Comparison of ENCODE assay signal across 8 cellular contexts in genomic region chr17:73591278-73592078, GRCh38. TPM values are rescaled to one million over a fixed set of nuclear protein-coding genes. Genes with fewer than 3 reads are reported as not detected.
DNase-seq lines count a peak whose midpoint lies in the region; ATAC-seq, FAIRE-seq and TF ChIP-seq lines count a peak whose summit lies in the region.

No MANE protein-coding gene starts in this region.

- intact Hi-C loops in activated CD8-positive, alpha-beta T cell treated with anti-CD3 and anti-CD28 coated beads for 36 hours (cut with micrococcal nuclease) = no loop called here

- no peaks in the 10 kb centered on the region for H3K27me3 Mint-ChIP-seq in activated CD8-positive, alpha-beta T cell treated with anti-CD3 and anti-CD28 coated beads for 36 hours

- POLR2A ChIA-PET in activated CD8-positive, alpha-beta T cell treated with anti-CD3 and anti-CD28 coated beads for 36 hours (lab: Charles Lee) = interaction anchor here (1.3 to 1.9 kb wide), 3 partner anchors 12 to 13 kb away, joined by 3 to 7 read pairs (median 5); no protein-coding TSS in a partner anchor

- peak overlapping the region; percentile 52 for H3K4me3 Mint-ChIP-seq in activated CD8-positive, alpha-beta T cell treated with anti-CD3 and anti-CD28 coated beads for 36 hours

- peak overlapping the region; percentile 92 for H3K27ac Mint-ChIP-seq in activated CD8-positive, alpha-beta T cell treated with anti-CD3 and anti-CD28 coated beads for 36 hours

- peak; percentile 79 for ATAC-seq in GM19463 (IDR thresholded peaks at IDR 0.05; ENCODE audit: unreplicated experiment)
- ATAC-seq in HG03354 (IDR thresholded peaks at IDR 0.05; ENCODE audit: poor library complexity, severe bottlenecking, unreplicated experiment) = peak; percentile 67
- peak; percentile 62 for ATAC-seq in activated CD8-positive, alpha-beta T cell treated with anti-CD3 and anti-CD28 coated beads for 36 hours
- ATAC-seq in HG03280 (IDR thresholded peaks at IDR 0.05; ENCODE audit: unreplicated experiment) = no peak

- no peak for FAIRE-seq in D721Med (lab: Jason Lieb, UNC)

- DNase-seq in activated CD8-positive, alpha-beta T cell treated with anti-CD3 and anti-CD28 coated beads for 36 hours = peak; percentile 80
- peak in 2 of 3 donors; percentile 17 to 27 for DNase-seq in stimulated activated CD4-positive, alpha-beta T cell treated with anti-CD3 and anti-CD28 coated beads, TNF-alpha, amount 100 ng/mL, for 1 hour (ENCODE audit: low read depth in 3 of 3, low spot score in 1 of 3)
- DNase-seq in D721Med (ENCODE audit: insufficient read length, low spot score) (no peak), hepatic stellate cell (ENCODE audit: low spot score) (no peak), NCI-H1105 (lab: John Stamatoyannopoulos, UW) (no peak)

- no peak for TF ChIP-seq CTCF in activated CD8-positive, alpha-beta T cell treated with anti-CD3 and anti-CD28 coated beads for 36 hours (IDR thresholded peaks at IDR 0.05)
- no peak for TF ChIP-seq CTCF in D721Med (IDR thresholded peaks at IDR 0.05; ENCODE audit: insufficient read depth, missing control alignments)

- peaks cover 68% of the 10 kb centered on the region for H3K4me1 Mint-ChIP-seq in activated CD8-positive, alpha-beta T cell treated with anti-CD3 and anti-CD28 coated beads for 36 hours (ENCODE audit: low read depth)

- CTCF ChIA-PET in activated CD8-positive, alpha-beta T cell treated with anti-CD3 and anti-CD28 coated beads for 36 hours (lab: Charles Lee) = interaction anchor here (0.9 to 1.3 kb wide), 3 partner anchors 56 to 406 kb away, joined by 3 to 4 read pairs (median 3); no protein-coding TSS in a partner anchor

- no peaks in the 10 kb centered on the region for H3K9me3 Mint-ChIP-seq in activated CD8-positive, alpha-beta T cell treated with anti-CD3 and anti-CD28 coated beads for 36 hours

- no peaks in the 10 kb centered on the region for H3K36me3 Mint-ChIP-seq in activated CD8-positive, alpha-beta T cell treated with anti-CD3 and anti-CD28 coated beads for 36 hours (ENCODE audit: low read depth)

RNA-seq across cellular contexts. Expression of gene SDK2, which starts 52.8 kb away (rescaled TPM):
- total RNA-seq in activated CD8-positive, alpha-beta T cell treated with anti-CD3 and anti-CD28 coated beads for 36 hours = 1 to 10 TPM; 3.2 to 3.3 TPM

Comparison
In these comparisons a context has a peak if more than half of its experiments do, and no peak if none do; other contexts are left out.
1. DNase-seq: peak in activated CD8-positive, alpha-beta T cell treated with anti-CD3 and anti-CD28 coated beads for 36 hours (single experiment) and stimulated activated CD4-positive, alpha-beta T cell treated with anti-CD3 and anti-CD28 coated beads, TNF-alpha, amount 100 ng/mL, for 1 hour (2 of 3); none in D721Med (single experiment), hepatic stellate cell (single experiment) and NCI-H1105 (single experiment).